18 cellular contexts compared by ENCODE assay signal in genomic region chr18:58844871-58845270, GRCh38. TPM values are rescaled to one million over a fixed set of nuclear protein-coding genes. Genes with fewer than 3 reads are reported as not detected.
A peak's percentile ranks its signal among the peaks of the same experiment; 100 is the strongest.
DNase-seq lines count a peak whose midpoint lies in the region; ATAC-seq and TF ChIP-seq lines count a peak whose summit lies in the region.
"Had no signal": no experiment of that assay in that cellular context is flagged by ENCODE, and none has a peak within 500 bp of the region (broad histone marks: within the 10 kb centered on the region; RNA-seq: fewer than 3 reads in every experiment).

No MANE protein-coding gene starts in this region.

- H3K27me3 Mint-ChIP-seq in WTC11 (ENCODE audit: low read depth) = no peaks in the 10 kb centered on the region; the same call in 1 of the 2 replicates
- peaks cover 46% of the 10 kb centered on the region for H3K27me3 Mint-ChIP-seq in nephron (ENCODE audit: low read depth)
- H3K27me3 Mint-ChIP-seq in activated CD4-positive, alpha-beta T cell treated with anti-CD3 and anti-CD28 coated beads, Interleukin-2, amount 10 ng/mL, durations not matched to agents 7 days and 5 days = peaks cover 65% of the 10 kb centered on the region

- ATAC-seq in WTC11 = no peak
- ATAC-seq in sciatic nerve = peak; percentile 31
- ATAC-seq in HG03159 (IDR thresholded peaks at IDR 0.05; ENCODE audit: unreplicated experiment) = no peak

- POLR2A ChIA-PET in WTC11 (lab: Charles Lee) = interaction anchor here (0.7 kb wide), 1 partner anchor 17 kb away, joined by 3 read pairs; no protein-coding TSS in a partner anchor
- POLR2A ChIA-PET in activated CD4-positive, alpha-beta T cell treated with anti-CD3 and anti-CD28 coated beads, Interleukin-2, amount 10 ng/mL, durations not matched to agents 7 days and 5 days (lab: Charles Lee) = no interaction called here

- CTCF ChIA-PET in WTC11 (lab: Charles Lee) = no interaction called here
- CTCF ChIA-PET in activated CD4-positive, alpha-beta T cell treated with anti-CD3 and anti-CD28 coated beads, Interleukin-2, amount 10 ng/mL, durations not matched to agents 7 days and 5 days (lab: Charles Lee) = no interaction called here

- peaks cover 3% of the 10 kb centered on the region; the same call in 1 of the 2 replicates for H3K9me3 Mint-ChIP-seq in WTC11
- H3K9me3 Mint-ChIP-seq in nephron = no peaks in the 10 kb centered on the region
- H3K9me3 Mint-ChIP-seq in activated CD4-positive, alpha-beta T cell treated with anti-CD3 and anti-CD28 coated beads, Interleukin-2, amount 10 ng/mL, durations not matched to agents 7 days and 5 days = no peaks in the 10 kb centered on the region

- intact Hi-C loops in sciatic nerve (cut with DNase I) = no loop called here

- TF ChIP-seq CTCF in WTC11 (IDR thresholded peaks at IDR 0.05) (no peak), nephron (IDR thresholded peaks at IDR 0.05; ENCODE audit: unreplicated experiment in 3 of 3) (no peak)

- DNase-seq in EH (ENCODE audit: low read depth) (peak; percentile 53), WTC11 (ENCODE audit: low spot score) (no peak), sciatic nerve (ENCODE audit: low spot score) (no peak), NCI-H1694 treated with DMSO at 0.1 percent for 48 hours (lab: John Stamatoyannopoulos, UW) (no peak), GM19238 (ENCODE audit: insufficient read length, low spot score) (no peak)
- DNase-seq in activated CD4-positive, alpha-beta T cell treated with anti-CD3 and anti-CD28 coated beads, Interleukin-2, amount 10 ng/mL, durations not matched to agents 7 days and 5 days = no peak
- DNase-seq: COR-L47, DMS 273 treated with DMSO at 0.1 percent for 48 hours, GDM1, HFFc6, KG1, NCI-H1105 treated with DMSO at 0.1 percent for 48 hours, NCI-H1694, NCI-H510A treated with DMSO at 0.1 percent for 48 hours, NCI-H774 had no signal

- H3K36me3 Mint-ChIP-seq in WTC11 (no peaks in the 10 kb centered on the region; the same call in 1 of the 2 replicates), nephron (ENCODE audit: low read depth) (no peaks in the 10 kb centered on the region)
- no peaks in the 10 kb centered on the region for H3K36me3 Mint-ChIP-seq in activated CD4-positive, alpha-beta T cell treated with anti-CD3 and anti-CD28 coated beads, Interleukin-2, amount 10 ng/mL, durations not matched to agents 7 days and 5 days (ENCODE audit: low read depth)

- H3K27ac Mint-ChIP-seq in WTC11 (peak overlapping the region; percentile 99), nephron (peak overlapping the region in 2 of 3 experiments; percentile 27 to 33)
- no peak overlapping the region for H3K27ac Mint-ChIP-seq in activated CD4-positive, alpha-beta T cell treated with anti-CD3 and anti-CD28 coated beads, Interleukin-2, amount 10 ng/mL, durations not matched to agents 7 days and 5 days
- H3K27ac Mint-ChIP-seq: B cell, HFFc6 had no signal

- H3K4me1 Mint-ChIP-seq in WTC11 = peaks cover 73% of the 10 kb centered on the region
- H3K4me1 Mint-ChIP-seq in nephron = peaks cover 35% of the 10 kb centered on the region
- H3K4me1 Mint-ChIP-seq in activated CD4-positive, alpha-beta T cell treated with anti-CD3 and anti-CD28 coated beads, Interleukin-2, amount 10 ng/mL, durations not matched to agents 7 days and 5 days = no peaks in the 10 kb centered on the region

- H3K4me3 Mint-ChIP-seq in WTC11 = no peak overlapping the region
- H3K4me3 Mint-ChIP-seq in nephron = no peak overlapping the region
- H3K4me3 Mint-ChIP-seq in activated CD4-positive, alpha-beta T cell treated with anti-CD3 and anti-CD28 coated beads, Interleukin-2, amount 10 ng/mL, durations not matched to agents 7 days and 5 days = no peak overlapping the region
- H3K4me3 Mint-ChIP-seq: B cell, HFFc6 had no signal

TF ChIP-seq in WTC11, 78 proteins besides CTCF, POLR2A, EP300 and RAD21 (continues in another document):
- TF ChIP-seq RORB (CRISPR knock-in tag; IDR thresholded peaks at IDR 0.05) (no peak), ZBTB43 (CRISPR knock-in tag; IDR thresholded peaks at IDR 0.05) (no peak), FOXK1 (CRISPR knock-in tag; IDR thresholded peaks at IDR 0.05) (no peak), JUN (CRISPR knock-in tag; IDR thresholded peaks at IDR 0.05) (no peak), ETV6 (CRISPR knock-in tag; IDR thresholded peaks at IDR 0.05) (no peak), OVOL2 (CRISPR knock-in tag; IDR thresholded peaks at IDR 0.05; ENCODE audit: borderline replicate concordance) (no peak), ATF1 (CRISPR knock-in tag; IDR thresholded peaks at IDR 0.05) (no peak), ZNF121 (CRISPR knock-in tag; IDR thresholded peaks at IDR 0.05) (no peak), FOXP4 (CRISPR knock-in tag; IDR thresholded peaks at IDR 0.05) (no peak), AFF4 (CRISPR knock-in tag; IDR thresholded peaks at IDR 0.05; ENCODE audit: borderline replicate concordance) (no peak), FOXJ3 (CRISPR knock-in tag; IDR thresholded peaks at IDR 0.05; ENCODE audit: borderline replicate concordance) (no peak), E2F5 (CRISPR knock-in tag; IDR thresholded peaks at IDR 0.05) (no peak), ZNF232 (CRISPR knock-in tag; IDR thresholded peaks at IDR 0.05) (no peak)

RNA-seq across cellular contexts. Expression of gene ZNF532, which starts 19.8 kb away (rescaled TPM):
- total RNA-seq in WTC11 (2021) = 171 to 185 TPM (median 181 TPM) in 3 replicates
- 167 TPM for total RNA-seq in sciatic nerve
- 1 to 10 TPM; 2.7 to 2.8 TPM for total RNA-seq in activated CD4-positive, alpha-beta T cell treated with anti-CD3 and anti-CD28 coated beads, Interleukin-2, amount 10 ng/mL, durations not matched to agents 7 days and 5 days

Comparison
In these comparisons a context has a peak if more than half of its experiments do, and no peak if none do; other contexts are left out.
1. RNA of gene ZNF532, which starts 19.8 kb away (total RNA-seq): 171 to 185 TPM in WTC11 and 167 TPM in sciatic nerve (single experiment); 2.7 to 2.8 TPM in activated CD4-positive, alpha-beta T cell treated with anti-CD3 and anti-CD28 coated beads, Interleukin-2, amount 10 ng/mL, durations not matched to agents 7 days and 5 days; every median in the first group is over 10 times any median in the second.